ENCODE assay signal across 8 cellular contexts in the genomic region with DNA sequence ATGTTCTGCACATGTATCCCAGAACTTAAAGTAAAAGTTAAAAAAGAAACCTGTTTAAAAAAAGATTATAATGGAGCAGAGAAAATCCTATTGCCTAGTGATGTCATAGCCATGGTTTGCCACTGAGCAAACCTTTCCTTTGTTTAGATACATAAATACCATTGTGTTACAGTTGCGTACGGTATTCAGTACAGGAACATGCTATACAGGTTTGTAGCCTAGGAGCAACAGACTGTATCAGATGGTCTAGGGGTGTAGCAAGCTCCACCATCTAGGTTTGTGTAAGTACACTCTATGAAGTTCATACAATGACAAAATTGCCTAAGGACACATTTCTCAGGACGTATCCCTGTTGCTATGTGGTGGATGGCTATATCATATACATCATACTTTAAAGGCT.
"Had no signal": no experiment of that assay in that cellular context is flagged by ENCODE, and none has a peak within 500 bp of the region (broad histone marks: within the 10 kb centered on the region; RNA-seq: fewer than 3 reads in every experiment).

No MANE protein-coding gene starts in this region.

- DNase-seq: GM23248, GOT3, H7, HFFc6, IMR-90 had no signal

- H2AFZ ChIP-seq: GM23248 had no signal

- ATAC-seq: HCT116, K562 had no signal

- H3K27ac ChIP-seq: GM23248 had no signal

- H3K4me3 ChIP-seq: GM23248, HAP-1, K562 had no signal

- H3K4me1 ChIP-seq: HAP-1 had no signal

- H3K9me3 ChIP-seq: HAP-1 had no signal

- H3K36me3 ChIP-seq: HAP-1 had no signal

- H3K9ac ChIP-seq: GM23248 had no signal
